ENCODE assay signal across 8 cellular contexts in the genomic region with DNA sequence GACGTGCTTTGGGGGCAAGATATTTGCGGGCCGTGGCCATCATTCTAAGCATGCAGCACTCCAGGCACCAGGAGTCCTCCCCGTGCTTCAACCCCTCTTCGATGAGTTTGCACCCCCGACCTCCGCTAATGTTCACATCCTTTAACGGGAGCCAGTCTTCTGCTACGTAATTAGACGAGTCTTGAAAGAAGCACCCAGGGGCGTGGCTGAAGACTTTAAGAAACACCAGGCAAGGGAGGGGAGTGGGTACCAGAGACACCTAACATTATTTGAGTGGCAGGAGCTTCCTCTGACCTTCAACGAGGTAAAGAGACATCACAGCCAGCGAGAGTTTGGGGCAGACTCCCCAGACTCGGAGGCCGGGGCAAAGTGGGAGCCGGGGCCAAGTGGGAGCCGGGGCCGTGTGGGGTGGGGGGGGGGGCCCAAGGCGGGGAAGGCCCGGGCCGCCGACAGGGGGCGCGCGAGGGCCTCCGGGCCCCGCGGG. TPM values are rescaled to one million over a fixed set of nuclear protein-coding genes. Genes with fewer than 3 reads are reported as not detected.
DNase-seq lines count a peak whose midpoint lies in the region; ATAC-seq, FAIRE-seq and TF ChIP-seq lines count a peak whose summit lies in the region.

No MANE protein-coding gene starts in this region.

- no peak for TF ChIP-seq POLR2A in esophagus squamous epithelium (IDR thresholded peaks at IDR 0.05)

- ATAC-seq in CD8-positive, alpha-beta T cell, result peak; percentile 67
- ATAC-seq in HG03280 (IDR thresholded peaks at IDR 0.05; ENCODE audit: unreplicated experiment) (peak; percentile 29), HG02763 (IDR thresholded peaks at IDR 0.05; ENCODE audit: unreplicated experiment) (no peak)

- intact Hi-C loops in CD8-positive, alpha-beta T cell (cut with DNase I, micrococcal nuclease), result loop anchor here (1.0 to 10.0 kb wide), 11 partner anchors 31 to 741 kb away; a partner anchor contains a TSS
- intact Hi-C loops in esophagus squamous epithelium (cut with DNase I), result loop anchor here (10.0 kb wide), 1 partner anchor 161 kb away; a partner anchor contains a TSS

- TF ChIP-seq CTCF in CD8-positive, alpha-beta T cell (IDR thresholded peaks at IDR 0.05), result no peak
- peak in 2 of 6 experiments; percentile 80 to 91 for TF ChIP-seq CTCF in esophagus squamous epithelium (IDR thresholded peaks at IDR 0.05)
- no peak for TF ChIP-seq CTCF in progenitor cell of endocrine pancreas (IDR thresholded peaks at IDR 0.05; ENCODE audit: unreplicated experiment)

- H3K4me3 ChIP-seq in CD8-positive, alpha-beta T cell (ENCODE audit: low read depth, low read length), result peak overlapping the region; percentile 82
- H3K4me3 ChIP-seq in esophagus squamous epithelium, result peak overlapping the region; percentile 65 to 92 (median 70)

- H3K27ac Mint-ChIP-seq in CD8-positive, alpha-beta T cell, result peak overlapping the region; percentile 93
- peak overlapping the region; percentile 98 for H3K27ac Mint-ChIP-seq in T-helper 2 cell treated with Interferon-gamma antibody and Interleukin-4, amounts not matched to agents 5 μg/mL and 100 μg/mL, for 36 hours
- peak overlapping the region; percentile 22 for H3K27ac Mint-ChIP-seq in progenitor cell of endocrine pancreas

- CTCF ChIA-PET in CD8-positive, alpha-beta T cell (lab: Charles Lee), result interaction anchor here (1.7 kb wide), 1 partner anchor 202 kb away, joined by 6 read pairs; no protein-coding TSS in a partner anchor

- H3K27me3 ChIP-seq in CD8-positive, alpha-beta T cell (ENCODE audit: insufficient read depth, low read length), result no peaks in the 10 kb centered on the region
- H3K27me3 ChIP-seq in esophagus squamous epithelium, result no peaks in the 10 kb centered on the region

- 38 to 51% methylated on average over 5 to 10 of the region's 28 CpGs for WGBS in esophagus squamous epithelium, 2 donors

- no peaks in the 10 kb centered on the region for H3K27me3 Mint-ChIP-seq in CD8-positive, alpha-beta T cell (ENCODE audit: low read depth)
- peaks cover 3% of the 10 kb centered on the region for H3K27me3 Mint-ChIP-seq in T-helper 2 cell treated with Interferon-gamma antibody and Interleukin-4, amounts not matched to agents 5 μg/mL and 100 μg/mL, for 36 hours (ENCODE audit: low read depth)
- H3K27me3 Mint-ChIP-seq in progenitor cell of endocrine pancreas, result peaks cover 17% of the 10 kb centered on the region

- no peaks in the 10 kb centered on the region for H3K36me3 ChIP-seq in CD8-positive, alpha-beta T cell (ENCODE audit: insufficient read depth, low read length)
- peaks cover 0 to 18% (median 0%) of the 10 kb centered on the region in 3 donors for H3K36me3 ChIP-seq in esophagus squamous epithelium

- peaks cover 14% of the 10 kb centered on the region for H3K36me3 Mint-ChIP-seq in CD8-positive, alpha-beta T cell
- H3K36me3 Mint-ChIP-seq in T-helper 2 cell treated with Interferon-gamma antibody and Interleukin-4, amounts not matched to agents 5 μg/mL and 100 μg/mL, for 36 hours (ENCODE audit: low read depth), result peaks cover 24% of the 10 kb centered on the region
- peaks cover 6% of the 10 kb centered on the region for H3K36me3 Mint-ChIP-seq in progenitor cell of endocrine pancreas (ENCODE audit: insufficient read depth)

- H3K4me1 Mint-ChIP-seq in CD8-positive, alpha-beta T cell (ENCODE audit: low read depth), result peaks cover 23% of the 10 kb centered on the region
- H3K4me1 Mint-ChIP-seq in T-helper 2 cell treated with Interferon-gamma antibody and Interleukin-4, amounts not matched to agents 5 μg/mL and 100 μg/mL, for 36 hours (ENCODE audit: low read depth), result peaks cover 19% of the 10 kb centered on the region
- peaks cover 4% of the 10 kb centered on the region for H3K4me1 Mint-ChIP-seq in progenitor cell of endocrine pancreas (ENCODE audit: low read depth)

- H3K4me3 Mint-ChIP-seq in CD8-positive, alpha-beta T cell, result peak overlapping the region; percentile 91
- H3K4me3 Mint-ChIP-seq in T-helper 2 cell treated with Interferon-gamma antibody and Interleukin-4, amounts not matched to agents 5 μg/mL and 100 μg/mL, for 36 hours, result peak overlapping the region; percentile 94
- H3K4me3 Mint-ChIP-seq in progenitor cell of endocrine pancreas (ENCODE audit: low read depth), result peak overlapping the region; percentile 73

- no peaks in the 10 kb centered on the region for H3K9me3 ChIP-seq in CD8-positive, alpha-beta T cell (ENCODE audit: low read length)
- H3K9me3 ChIP-seq in esophagus squamous epithelium, result no peaks in the 10 kb centered on the region

- FAIRE-seq in GM19239 (lab: Jason Lieb, UNC), result no peak

- H3K9me3 Mint-ChIP-seq in CD8-positive, alpha-beta T cell, result no peaks in the 10 kb centered on the region
- no peaks in the 10 kb centered on the region for H3K9me3 Mint-ChIP-seq in T-helper 2 cell treated with Interferon-gamma antibody and Interleukin-4, amounts not matched to agents 5 μg/mL and 100 μg/mL, for 36 hours
- H3K9me3 Mint-ChIP-seq in progenitor cell of endocrine pancreas (ENCODE audit: low read depth), result no peaks in the 10 kb centered on the region

- H3K4me1 ChIP-seq in CD8-positive, alpha-beta T cell (ENCODE audit: insufficient read depth, low read length), result peaks cover 11% of the 10 kb centered on the region
- H3K4me1 ChIP-seq in esophagus squamous epithelium, result peaks cover 15 to 50% (median 28%) of the 10 kb centered on the region in 3 donors

- H3K27ac ChIP-seq in CD8-positive, alpha-beta T cell (ENCODE audit: low read depth, low read length), result peak overlapping the region; percentile 81
- H3K27ac ChIP-seq in esophagus squamous epithelium, result peak overlapping the region; percentile 87 to 97 (median 92)

- peak in 3 of 7 experiments; percentile 58 to 77 (median 61) for DNase-seq in CD8-positive, alpha-beta T cell
- DNase-seq in GM19239 (ENCODE audit: insufficient read length, low spot score), result peak; percentile 34
- no peak for DNase-seq in T-helper 2 cell treated with Interferon-gamma antibody and Interleukin-4, amounts not matched to agents 5 μg/mL and 100 μg/mL, for 36 hours (ENCODE audit: low spot score)
- no peak for DNase-seq in esophagus squamous epithelium (lab: John Stamatoyannopoulos, UW)
- no peak for DNase-seq in progenitor cell of endocrine pancreas (ENCODE audit: low spot score, unreplicated experiment)
- no peak for DNase-seq in medulla oblongata (ENCODE audit: extremely low spot score)

- POLR2A ChIA-PET in CD8-positive, alpha-beta T cell (lab: Charles Lee), result interaction anchor here (0.6 to 0.7 kb wide), 2 partner anchors 20 to 31 kb away, joined by 3 to 4 read pairs; a partner anchor contains a TSS

RNA-seq across cellular contexts. Expression of a gene that starts 31.1 kb away (rescaled TPM):
- total RNA-seq in CD8-positive, alpha-beta T cell, result 100 to 1,000 TPM; 595 to 610 TPM
- total RNA-seq in esophagus squamous epithelium, result 100 to 1,000 TPM in 2 of 4 donors, 10 to 100 TPM in 2; 73.2 to 217 (median 126) TPM
- 139 and 153 TPM in 2 replicates for total RNA-seq in progenitor cell of endocrine pancreas

Comparison
In these comparisons a context has a peak if more than half of its experiments do, and no peak if none do; other contexts are left out.
1. H3K27ac Mint-ChIP-seq: peak in every context shown above with its lines; median percentile 98 in T-helper 2 cell treated with Interferon-gamma antibody and Interleukin-4, amounts not matched to agents 5 μg/mL and 100 μg/mL, for 36 hours; 93 in CD8-positive, alpha-beta T cell; 22 in progenitor cell of endocrine pancreas.